Comparison of ENCODE assay signal across 26 cellular contexts in genomic region chr7:66333443-66333842, GRCh38.
DNase-seq lines count a peak whose midpoint lies in the region; ATAC-seq and TF ChIP-seq lines count a peak whose summit lies in the region.
"Had no signal": no experiment of that assay in that cellular context is flagged by ENCODE, and none has a peak within 500 bp of the region (broad histone marks: within the 10 kb centered on the region; RNA-seq: fewer than 3 reads in every experiment).

No MANE protein-coding gene starts in this region.

- H4K20me1 ChIP-seq in smooth muscle cell (ENCODE audit: low read depth), result peaks cover 42% of the 10 kb centered on the region

- no peaks in the 10 kb centered on the region for H3K36me3 Mint-ChIP-seq in Calu3 (ENCODE audit: insufficient read depth, unreplicated experiment)
- peaks cover 16% of the 10 kb centered on the region for H3K36me3 Mint-ChIP-seq in progenitor cell of endocrine pancreas (ENCODE audit: insufficient read depth)

- peaks cover 19% of the 10 kb centered on the region for H3K4me1 Mint-ChIP-seq in Calu3 (ENCODE audit: low read depth, unreplicated experiment)
- peaks cover 13% of the 10 kb centered on the region for H3K4me1 Mint-ChIP-seq in progenitor cell of endocrine pancreas (ENCODE audit: low read depth)
- H3K4me1 Mint-ChIP-seq: CD4-positive, alpha-beta memory T cell had no signal

- TF ChIP-seq CTCF in Calu3 (IDR thresholded peaks at IDR 0.05; ENCODE audit: unreplicated experiment) (no peak), epithelial cell of proximal tubule (conservative IDR thresholded peaks at IDR 0.05; ENCODE audit: low read depth, low read length) (no peak), progenitor cell of endocrine pancreas (IDR thresholded peaks at IDR 0.05; ENCODE audit: unreplicated experiment) (no peak), smooth muscle cell (IDR thresholded peaks at IDR 0.05; ENCODE audit: borderline replicate concordance, insufficient read depth, poor library complexity, severe bottlenecking) (no peak)

- H3K4me3 ChIP-seq in epithelial cell of proximal tubule (ENCODE audit: low read depth, low read length) (no peak overlapping the region), smooth muscle cell (no peak overlapping the region)
- H3K4me3 ChIP-seq: HAP-1 had no signal

- H3K4me3 Mint-ChIP-seq in Calu3 (ENCODE audit: low read depth, unreplicated experiment) (peak overlapping the region; percentile 4), progenitor cell of endocrine pancreas (ENCODE audit: low read depth) (no peak overlapping the region)
- H3K4me3 Mint-ChIP-seq: CD4-positive, alpha-beta memory T cell had no signal

- H3K4me1 ChIP-seq in smooth muscle cell (ENCODE audit: low read depth), result no peaks in the 10 kb centered on the region
- H3K4me1 ChIP-seq: Caco-2, HAP-1 had no signal

- peak; percentile 67 for ATAC-seq in left lobe of liver

- no peak overlapping the region for H3K27ac ChIP-seq in smooth muscle cell (ENCODE audit: low read depth)
- H3K27ac ChIP-seq: HL-60, RWPE1 had no signal

- H3K27me3 Mint-ChIP-seq in Calu3 (ENCODE audit: unreplicated experiment) (no peaks in the 10 kb centered on the region), progenitor cell of endocrine pancreas (no peaks in the 10 kb centered on the region)

- H3F3A ChIP-seq in smooth muscle cell (ENCODE audit: low read depth), result peaks cover 4% of the 10 kb centered on the region

- no peak overlapping the region for H2AFZ ChIP-seq in smooth muscle cell (ENCODE audit: low read depth)

- H3K9me3 Mint-ChIP-seq in Calu3 (ENCODE audit: low read depth, unreplicated experiment) (peaks cover 4% of the 10 kb centered on the region), progenitor cell of endocrine pancreas (ENCODE audit: low read depth) (peaks cover 18% of the 10 kb centered on the region)

- peaks cover 44% of the 10 kb centered on the region for H3K79me2 ChIP-seq in smooth muscle cell (ENCODE audit: low read depth)

- BruUV-seq in Calu3 (replicated peaks; lab: Mats Ljungman, UMichigan), result no TSS peak

- no peaks in the 10 kb centered on the region for H3K9me3 ChIP-seq in smooth muscle cell (replicated peaks; ENCODE audit: low read depth)
- H3K9me3 ChIP-seq: HAP-1 had no signal

- CTCF ChIA-PET in Calu3 (lab: Charles Lee), result no interaction called here

- H3K4me2 ChIP-seq in smooth muscle cell, result no peak overlapping the region

- peak overlapping the region; percentile 31 for H3K27ac Mint-ChIP-seq in Calu3 (ENCODE audit: unreplicated experiment)
- peak overlapping the region; percentile 72 for H3K27ac Mint-ChIP-seq in progenitor cell of endocrine pancreas
- H3K27ac Mint-ChIP-seq: CD4-positive, alpha-beta memory T cell had no signal

- H3K36me3 ChIP-seq in smooth muscle cell (ENCODE audit: low read depth), result peaks cover 3% of the 10 kb centered on the region
- H3K36me3 ChIP-seq: HAP-1 had no signal

- intact Hi-C loops in Calu3 (cut with micrococcal nuclease; ENCODE audit: unreplicated experiment), result no loop called here

- DNase-seq in Calu3 (no peak), epithelial cell of proximal tubule (ENCODE audit: low read depth) (peak; percentile 22), left lobe of liver (ENCODE audit: low spot score) (no peak), progenitor cell of endocrine pancreas (ENCODE audit: low spot score, unreplicated experiment) (no peak), SIG-M5 treated with dmso at 0.1 percent for 504 hours (lab: John Stamatoyannopoulos, UW; ENCODE audit: unreplicated experiment) (no peak), T-helper 1 cell (no peak), NCI-H2029 (lab: John Stamatoyannopoulos, UW) (no peak), smooth muscle cell (lab: John Stamatoyannopoulos, UW; ENCODE audit: unreplicated experiment) (no peak)
- DNase-seq: C1 segment of cervical spinal cord; Caco-2; CD4-positive, alpha-beta memory T cell; DMS79 treated with DMSO at 0.1 percent for 48 hours; GF-D8; GOT3; Kasumi-1; NCI-H1092 treated with DMSO at 0.1 percent for 48 hours; NCI-H1436; NCI-H187; NCI-H2107; NCI-H446 treated with DMSO at 0.1 percent for 48 hours; NCI-H526; NCI-H82; SHP77 had no signal

- no peaks in the 10 kb centered on the region for H3K27me3 ChIP-seq in smooth muscle cell (ENCODE audit: low read depth)

- 70% methylated on average over 1 of the region's 1 CpG for whole genome bisulfite sequencing in smooth muscle cell (ENCODE audit: low lambda C conversion rate)

- no peak overlapping the region for H3K9ac ChIP-seq in smooth muscle cell (ENCODE audit: low read depth)
